In genomic region chr16:31192856-31193642, GRCh38 we compare ENCODE assay signal across 2 cellular contexts.
TF ChIP-seq lines count a peak whose summit lies in the region.

No MANE protein-coding gene starts in this region.

TF ChIP-seq in WTC11, 78 proteins besides CTCF, POLR2A, EP300 and RAD21:
- TF ChIP-seq PRRX2 (CRISPR knock-in tag; IDR thresholded peaks at IDR 0.05) (peak; percentile 12; the same call in 1 of the 2 replicates), ZNF121 (CRISPR knock-in tag; IDR thresholded peaks at IDR 0.05) (no peak)

TF ChIP-seq in H1, 55 proteins besides CTCF, POLR2A, EP300 and RAD21:
- TF ChIP-seq ATF2 (IDR thresholded peaks at IDR 0.05; ENCODE audit: low read length) (no peak), POLR2AphosphoS5 (IDR thresholded peaks at IDR 0.05; ENCODE audit: low read depth, low read length) (peak; percentile 63)
